Comparison of ENCODE assay signal across 1 cellular context in genomic region chr17:48456584-48456983, GRCh38.
TF ChIP-seq lines count a peak whose summit lies in the region.

No MANE protein-coding gene starts in this region.

TF ChIP-seq in GM23338, 12 proteins besides CTCF, POLR2A, EP300 and RAD21 (continued from another document):
- TF ChIP-seq, protein P1, sequence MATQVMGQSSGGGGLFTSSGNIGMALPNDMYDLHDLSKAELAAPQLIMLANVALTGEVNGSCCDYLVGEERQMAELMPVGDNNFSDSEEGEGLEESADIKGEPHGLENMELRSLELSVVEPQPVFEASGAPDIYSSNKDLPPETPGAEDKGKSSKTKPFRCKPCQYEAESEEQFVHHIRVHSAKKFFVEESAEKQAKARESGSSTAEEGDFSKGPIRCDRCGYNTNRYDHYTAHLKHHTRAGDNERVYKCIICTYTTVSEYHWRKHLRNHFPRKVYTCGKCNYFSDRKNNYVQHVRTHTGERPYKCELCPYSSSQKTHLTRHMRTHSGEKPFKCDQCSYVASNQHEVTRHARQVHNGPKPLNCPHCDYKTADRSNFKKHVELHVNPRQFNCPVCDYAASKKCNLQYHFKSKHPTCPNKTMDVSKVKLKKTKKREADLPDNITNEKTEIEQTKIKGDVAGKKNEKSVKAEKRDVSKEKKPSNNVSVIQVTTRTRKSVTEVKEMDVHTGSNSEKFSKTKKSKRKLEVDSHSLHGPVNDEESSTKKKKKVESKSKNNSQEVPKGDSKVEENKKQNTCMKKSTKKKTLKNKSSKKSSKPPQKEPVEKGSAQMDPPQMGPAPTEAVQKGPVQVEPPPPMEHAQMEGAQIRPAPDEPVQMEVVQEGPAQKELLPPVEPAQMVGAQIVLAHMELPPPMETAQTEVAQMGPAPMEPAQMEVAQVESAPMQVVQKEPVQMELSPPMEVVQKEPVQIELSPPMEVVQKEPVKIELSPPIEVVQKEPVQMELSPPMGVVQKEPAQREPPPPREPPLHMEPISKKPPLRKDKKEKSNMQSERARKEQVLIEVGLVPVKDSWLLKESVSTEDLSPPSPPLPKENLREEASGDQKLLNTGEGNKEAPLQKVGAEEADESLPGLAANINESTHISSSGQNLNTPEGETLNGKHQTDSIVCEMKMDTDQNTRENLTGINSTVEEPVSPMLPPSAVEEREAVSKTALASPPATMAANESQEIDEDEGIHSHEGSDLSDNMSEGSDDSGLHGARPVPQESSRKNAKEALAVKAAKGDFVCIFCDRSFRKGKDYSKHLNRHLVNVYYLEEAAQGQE (IDR thresholded peaks at IDR 0.05; ENCODE audit: unreplicated experiment): no peak
- TF ChIP-seq NANOG (IDR thresholded peaks at IDR 0.05; ENCODE audit: borderline replicate concordance): no peak
